Comparison of ENCODE assay signal across 17 cellular contexts in genomic region chr18:36281941-36282340, GRCh38. TPM values are rescaled to one million over a fixed set of nuclear protein-coding genes. Genes with fewer than 3 reads are reported as not detected.
"Had no signal": no experiment of that assay in that cellular context is flagged by ENCODE, and none has a peak within 500 bp of the region (broad histone marks: within the 10 kb centered on the region; RNA-seq: fewer than 3 reads in every experiment).

No MANE protein-coding gene starts in this region.

- H3K4me3 ChIP-seq: psoas muscle, right lobe of liver, spleen, tibial nerve had no signal

- H3K27ac ChIP-seq: epithelial cell of prostate, psoas muscle, right lobe of liver, spleen, tibial nerve had no signal

- ATAC-seq: activated naive CD8-positive, alpha-beta T cell treated with anti-CD3 and anti-CD28 coated beads, Interleukin-2, amount 50 U/mL, for 24 hours; psoas muscle; right lobe of liver; stimulated activated memory B cell treated with anti-CD40 and anti-IgM and Interleukin-4, amounts not matched to agents 10 μg/mL and 1 μg/mL and 100 μg/mL, for 72 hours; WTC11 had no signal

- H3K4me1 ChIP-seq: psoas muscle, right lobe of liver, spleen, tibial nerve had no signal

- H3K27me3 ChIP-seq: right lobe of liver had no signal

- DNase-seq: activated CD4-positive, alpha-beta T cell treated with anti-CD3 and anti-CD28 coated beads, Interleukin-2, amount 10 ng/mL, durations not matched to agents 24 days and 14 days; activated naive CD4-positive, alpha-beta T cell treated with Interleukin-2 at 50 U/mL for 16 hours; activated naive CD8-positive, alpha-beta T cell treated with anti-CD3 and anti-CD28 coated beads, Interleukin-2, amount 50 U/mL, for 24 hours; caudate nucleus; cortex of kidney; effector memory CD4-positive, alpha-beta T cell; hippocampal formation; kidney glomerular epithelial cell; mesendoderm; psoas muscle; right lobe of liver; spleen; stimulated activated CD4-positive, alpha-beta T cell treated with anti-CD3 and anti-CD28 coated beads, Interleukin-1b, Interleukin-23, amount 100 ng/mL, for 48 hours had no signal

- H3K36me3 ChIP-seq: right lobe of liver, spleen, tibial nerve had no signal

- H3K9me3 ChIP-seq: psoas muscle, right lobe of liver, spleen, tibial nerve had no signal

RNA-seq across cellular contexts. Expression of gene FHOD3, which starts 15.6 kb away (rescaled TPM):
- total RNA-seq: activated CD4-positive, alpha-beta T cell treated with anti-CD3 and anti-CD28 coated beads, Interleukin-2, amount 10 ng/mL, durations not matched to agents 24 days and 14 days had no signal
